In genomic region chr10:132637477-132638129, GRCh38 we compare ENCODE assay signal across 8 cellular contexts.
DNase-seq lines count a peak whose midpoint lies in the region; ATAC-seq and TF ChIP-seq lines count a peak whose summit lies in the region.

No MANE protein-coding gene starts in this region.

- H3K27ac Mint-ChIP-seq in central memory CD8-positive, alpha-beta T cell (ENCODE audit: low read depth) = peak overlapping the region; percentile 62

- CTCF ChIA-PET in HCT116 (lab: Charles Lee) = no interaction called here

- BruUV-seq in HCT116 (replicated peaks; lab: Mats Ljungman, UMichigan) = no TSS peak

- TF ChIP-seq RAD21 in HCT116 (IDR thresholded peaks at IDR 0.05; ENCODE audit: low read depth) = peak; percentile 84

- no peaks in the 10 kb centered on the region for H3K9me3 Mint-ChIP-seq in central memory CD8-positive, alpha-beta T cell

- H3K4me1 Mint-ChIP-seq in central memory CD8-positive, alpha-beta T cell = peaks cover 18% of the 10 kb centered on the region

- DNase-seq in NCI-H82 (lab: John Stamatoyannopoulos, UW) = peak; percentile 51
- DNase-seq in NCI-H82 treated with DMSO at 0.1 percent for 48 hours (lab: John Stamatoyannopoulos, UW; ENCODE audit: unreplicated experiment) = no peak
- peak; percentile 7 for DNase-seq in HCT116 (ENCODE audit: low read depth, low spot score)
- DNase-seq in central memory CD8-positive, alpha-beta T cell (ENCODE audit: low spot score in 2 of 2) = no peak
- DNase-seq in islet precursor cell = peak; percentile 71
- no peak for DNase-seq in stimulated activated naive CD8-positive, alpha-beta T cell treated with anti-CD3 and anti-CD28 coated beads, Interleukin-15, Interleukin-2, amounts not matched to agents 100 U/mL and 50 U/mL, for 24 hours

- H3K4me3 ChIP-seq in HCT116 (replicated peaks in 1 of 2; ENCODE audit: low read depth in 1 of 2, low read length in 2 of 2) (no peak overlapping the region), OCI-LY3 (ENCODE audit: low read length) (no peak overlapping the region)

- peak; percentile 37 to 80 (median 55) for TF ChIP-seq CTCF in HCT116 (IDR thresholded peaks at IDR 0.05 in 2 of 3, conservative IDR thresholded peaks at IDR 0.05 in 1 of 3; ENCODE audit: borderline replicate concordance in 1 of 3, insufficient read depth in 1 of 3, low read depth in 2 of 3, low read length in 2 of 3)
- TF ChIP-seq CTCF in OCI-LY3 (IDR thresholded peaks at IDR 0.05; ENCODE audit: low read depth, low read length) = peak; percentile 57

- no peak overlapping the region for H2AFZ ChIP-seq in HCT116 (ENCODE audit: low read depth, low read length, poor library complexity, severe bottlenecking)
- H2AFZ ChIP-seq in OCI-LY3 (ENCODE audit: low read depth, low read length) = no peak overlapping the region

- intact Hi-C loops in HCT116 (cut with micrococcal nuclease) = loop anchor here (1.0 to 5.0 kb wide), 2 partner anchors 179 to 255 kb away; no protein-coding TSS in a partner anchor

- H3K9me3 ChIP-seq in HCT116 (ENCODE audit: control insufficient read depth in 1 of 2, insufficient read depth in 1 of 2, low read depth in 1 of 2, low read length in 2 of 2) = no peaks in the 10 kb centered on the region
- H3K9me3 ChIP-seq in OCI-LY3 (ENCODE audit: insufficient read depth, low read length) = no peaks in the 10 kb centered on the region

- no peaks in the 10 kb centered on the region for H3K27me3 Mint-ChIP-seq in central memory CD8-positive, alpha-beta T cell

- H3K4me2 ChIP-seq in HCT116 (ENCODE audit: low read length) (no peak overlapping the region), OCI-LY3 (ENCODE audit: low read length) (no peak overlapping the region)

- H3K4me3 Mint-ChIP-seq in central memory CD8-positive, alpha-beta T cell = no peak overlapping the region

- H3K27me3 ChIP-seq in HCT116 (ENCODE audit: insufficient read depth, low read length) (no peaks in the 10 kb centered on the region), OCI-LY3 (ENCODE audit: low read depth, low read length) (peaks cover 11% of the 10 kb centered on the region; the same call in 1 of the 2 replicates)

- no peak overlapping the region for H3K9ac ChIP-seq in HCT116 (ENCODE audit: low read length)
- H3K9ac ChIP-seq in OCI-LY3 (ENCODE audit: low read length) = no peak overlapping the region

- H3K36me3 ChIP-seq in HCT116 (ENCODE audit: control insufficient read depth in 1 of 2, insufficient read depth in 2 of 2, low read length in 2 of 2) = no peaks in the 10 kb centered on the region
- H3K36me3 ChIP-seq in OCI-LY3 (replicated peaks; ENCODE audit: low read depth, low read length) = no peaks in the 10 kb centered on the region

- H3K4me1 ChIP-seq in HCT116 (ENCODE audit: control insufficient read depth in 1 of 2, insufficient read depth in 2 of 2, low read length in 2 of 2) (no peaks in the 10 kb centered on the region), OCI-LY3 (ENCODE audit: low read length) (no peaks in the 10 kb centered on the region)

- H3K27ac ChIP-seq in HCT116 (ENCODE audit: low read depth, low read length) (no peak overlapping the region), OCI-LY3 (ENCODE audit: low read length) (no peak overlapping the region)

- H4K20me1 ChIP-seq in HCT116 (ENCODE audit: insufficient read depth) = no peaks in the 10 kb centered on the region
- no peaks in the 10 kb centered on the region for H4K20me1 ChIP-seq in OCI-LY3 (ENCODE audit: insufficient read depth, low read length)

- H3K9me2 ChIP-seq in HCT116 (ENCODE audit: insufficient read depth) = no peaks in the 10 kb centered on the region

- POLR2A ChIA-PET in HCT116 (lab: Charles Lee) = no interaction called here

- no peak for TF ChIP-seq POLR2A in HCT116 (IDR thresholded peaks at IDR 0.05; ENCODE audit: borderline replicate concordance, extremely low read depth, insufficient read depth, insufficient read length)

- no peaks in the 10 kb centered on the region for H3K79me2 ChIP-seq in HCT116 (ENCODE audit: insufficient read depth, low read length)
- H3K79me2 ChIP-seq in OCI-LY3 (ENCODE audit: low read length) = no peaks in the 10 kb centered on the region

- ATAC-seq in HCT116 (peak; percentile 77), HG02870 (IDR thresholded peaks at IDR 0.05; ENCODE audit: unreplicated experiment) (no peak)
- peak; percentile 49 for ATAC-seq in central memory CD8-positive, alpha-beta T cell (replicated peaks; ENCODE audit: extremely low read depth, poor library complexity, severe bottlenecking)
- peak; percentile 58 for ATAC-seq in stimulated activated naive CD8-positive, alpha-beta T cell treated with anti-CD3 and anti-CD28 coated beads, Interleukin-15, Interleukin-2, amounts not matched to agents 100 U/mL and 50 U/mL, for 24 hours

- RAD21 ChIA-PET in HCT116 (lab: Charles Lee; ENCODE audit: low non-redundant PET in 1 of 2, low total read pairs in 2 of 2, uncharacterized antibody in 2 of 2, unreplicated experiment in 2 of 2) = no interaction called here

- peaks cover 3% of the 10 kb centered on the region for H3K36me3 Mint-ChIP-seq in central memory CD8-positive, alpha-beta T cell (ENCODE audit: insufficient read depth)

TF ChIP-seq in HCT116, 20 proteins besides CTCF, POLR2A, EP300 and RAD21:
- no peak for TF ChIP-seq TCF7L2 (IDR thresholded peaks at IDR 0.05; ENCODE audit: borderline replicate concordance, extremely low read depth, insufficient read depth, insufficient read length)
- TF ChIP-seq SP1 (IDR thresholded peaks at IDR 0.05; ENCODE audit: low read depth) = no peak
- TF ChIP-seq CBX3 (IDR thresholded peaks at IDR 0.05; ENCODE audit: low read depth) = no peak
- TF ChIP-seq ATF3 (IDR thresholded peaks at IDR 0.05) = no peak
- TF ChIP-seq EZH2 (IDR thresholded peaks at IDR 0.05) = no peak
- no peak for TF ChIP-seq ZNF274 (IDR thresholded peaks at IDR 0.05; ENCODE audit: low read depth, low read length)
- TF ChIP-seq EGR1 (IDR thresholded peaks at IDR 0.05; ENCODE audit: low read depth) = no peak
- no peak for TF ChIP-seq EZH2phosphoT487 (IDR thresholded peaks at IDR 0.05; ENCODE audit: borderline replicate concordance)
- TF ChIP-seq SRF (IDR thresholded peaks at IDR 0.05; ENCODE audit: low read depth) = no peak
- TF ChIP-seq POLR2AphosphoS5 (IDR thresholded peaks at IDR 0.05; ENCODE audit: low read depth, low read length) = no peak
- TF ChIP-seq CEBPB (IDR thresholded peaks at IDR 0.05; ENCODE audit: low read depth) = no peak
- TF ChIP-seq SIN3A (IDR thresholded peaks at IDR 0.05; ENCODE audit: low read depth) = no peak
- no peak for TF ChIP-seq ZFX (IDR thresholded peaks at IDR 0.05)
- no peak for TF ChIP-seq ELF1 (IDR thresholded peaks at IDR 0.05; ENCODE audit: borderline replicate concordance, low read depth)
- TF ChIP-seq, protein P1, sequence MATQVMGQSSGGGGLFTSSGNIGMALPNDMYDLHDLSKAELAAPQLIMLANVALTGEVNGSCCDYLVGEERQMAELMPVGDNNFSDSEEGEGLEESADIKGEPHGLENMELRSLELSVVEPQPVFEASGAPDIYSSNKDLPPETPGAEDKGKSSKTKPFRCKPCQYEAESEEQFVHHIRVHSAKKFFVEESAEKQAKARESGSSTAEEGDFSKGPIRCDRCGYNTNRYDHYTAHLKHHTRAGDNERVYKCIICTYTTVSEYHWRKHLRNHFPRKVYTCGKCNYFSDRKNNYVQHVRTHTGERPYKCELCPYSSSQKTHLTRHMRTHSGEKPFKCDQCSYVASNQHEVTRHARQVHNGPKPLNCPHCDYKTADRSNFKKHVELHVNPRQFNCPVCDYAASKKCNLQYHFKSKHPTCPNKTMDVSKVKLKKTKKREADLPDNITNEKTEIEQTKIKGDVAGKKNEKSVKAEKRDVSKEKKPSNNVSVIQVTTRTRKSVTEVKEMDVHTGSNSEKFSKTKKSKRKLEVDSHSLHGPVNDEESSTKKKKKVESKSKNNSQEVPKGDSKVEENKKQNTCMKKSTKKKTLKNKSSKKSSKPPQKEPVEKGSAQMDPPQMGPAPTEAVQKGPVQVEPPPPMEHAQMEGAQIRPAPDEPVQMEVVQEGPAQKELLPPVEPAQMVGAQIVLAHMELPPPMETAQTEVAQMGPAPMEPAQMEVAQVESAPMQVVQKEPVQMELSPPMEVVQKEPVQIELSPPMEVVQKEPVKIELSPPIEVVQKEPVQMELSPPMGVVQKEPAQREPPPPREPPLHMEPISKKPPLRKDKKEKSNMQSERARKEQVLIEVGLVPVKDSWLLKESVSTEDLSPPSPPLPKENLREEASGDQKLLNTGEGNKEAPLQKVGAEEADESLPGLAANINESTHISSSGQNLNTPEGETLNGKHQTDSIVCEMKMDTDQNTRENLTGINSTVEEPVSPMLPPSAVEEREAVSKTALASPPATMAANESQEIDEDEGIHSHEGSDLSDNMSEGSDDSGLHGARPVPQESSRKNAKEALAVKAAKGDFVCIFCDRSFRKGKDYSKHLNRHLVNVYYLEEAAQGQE (IDR thresholded peaks at IDR 0.05; ENCODE audit: low read depth) = no peak
- TF ChIP-seq, protein P2, sequence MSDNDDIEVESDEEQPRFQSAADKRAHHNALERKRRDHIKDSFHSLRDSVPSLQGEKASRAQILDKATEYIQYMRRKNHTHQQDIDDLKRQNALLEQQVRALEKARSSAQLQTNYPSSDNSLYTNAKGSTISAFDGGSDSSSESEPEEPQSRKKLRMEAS (IDR thresholded peaks at IDR 0.05) = no peak
- TF ChIP-seq JUND (IDR thresholded peaks at IDR 0.05) = no peak
- TF ChIP-seq ZBTB33 (IDR thresholded peaks at IDR 0.05; ENCODE audit: extremely low read depth, insufficient replicate concordance, low read length) = no peak

Comparison
In these comparisons a context has a peak if more than half of its experiments do, and no peak if none do; other contexts are left out.
1. DNase-seq: peak in NCI-H82 (single experiment), HCT116 (single experiment) and islet precursor cell (single experiment); none in NCI-H82 treated with DMSO at 0.1 percent for 48 hours (single experiment), central memory CD8-positive, alpha-beta T cell (0 of 2) and stimulated activated naive CD8-positive, alpha-beta T cell treated with anti-CD3 and anti-CD28 coated beads, Interleukin-15, Interleukin-2, amounts not matched to agents 100 U/mL and 50 U/mL, for 24 hours (single experiment).